In the genomic region with DNA sequence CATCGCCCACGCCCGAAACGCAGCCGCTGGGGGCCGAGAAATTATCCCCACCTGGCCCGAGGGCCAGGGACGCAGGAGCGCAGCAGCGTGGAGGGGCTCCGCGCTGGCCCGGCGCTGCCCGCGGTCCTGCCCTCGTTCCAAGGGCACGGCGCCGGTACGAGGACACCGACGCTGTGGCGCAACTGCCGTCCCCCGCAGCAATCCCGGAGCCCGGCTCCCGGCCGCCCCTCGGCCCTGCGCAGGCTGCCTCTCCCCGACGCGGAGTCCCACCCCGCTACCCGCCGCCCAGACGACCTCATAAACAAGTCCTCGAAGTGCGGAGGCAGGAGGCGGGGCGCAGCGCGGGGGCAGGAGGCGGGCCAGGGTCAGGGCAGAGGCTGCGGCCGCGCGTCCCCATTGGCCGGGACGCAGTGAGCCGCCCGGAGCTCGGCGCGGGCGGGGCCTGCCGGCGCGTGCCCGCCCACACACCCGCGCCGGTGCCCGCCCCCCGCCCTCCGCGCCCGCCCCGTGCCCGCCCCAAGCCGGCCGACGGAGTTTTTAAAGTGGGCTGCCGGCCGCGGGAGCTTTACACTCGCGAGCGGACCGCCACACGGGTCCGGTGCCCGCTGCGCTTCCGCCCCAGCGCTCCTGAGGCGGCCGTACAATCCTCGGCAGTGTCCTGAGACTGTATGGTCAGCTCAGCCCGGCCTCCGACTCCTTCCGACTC, we compare ENCODE assay signal across 8 cellular contexts. TPM values are rescaled to one million over a fixed set of nuclear protein-coding genes. Genes with fewer than 3 reads are reported as not detected.
A peak's percentile ranks its signal among the peaks of the same experiment; 100 is the strongest.
DNase-seq lines count a peak whose midpoint lies in the region; ATAC-seq and TF ChIP-seq lines count a peak whose summit lies in the region.

A gene (plus strand): TSS at position 568 of the 706 bp plus-strand sequence. CDS start 505 bp downstream, outside the sequence.

- H3K4me1 ChIP-seq in breast epithelium (no peaks in the 10 kb centered on the region), skeletal muscle satellite cell (ENCODE audit: control insufficient read depth, insufficient read depth, low read length) (peaks cover 10% of the 10 kb centered on the region)

- ATAC-seq in GM18870 (IDR thresholded peaks at IDR 0.05; ENCODE audit: unreplicated experiment) = no peak

- intact Hi-C loops in breast epithelium (cut with DNase I; ENCODE audit: low total_unique reads) = no loop called here

- TF ChIP-seq CTCF in GM10248 (IDR thresholded peaks at IDR 0.05; ENCODE audit: control extremely low read depth, extremely low read depth, low read depth, missing control alignments) (no peak), HFF-Myc (IDR thresholded peaks at IDR 0.05; ENCODE audit: low read depth, low read length, missing control alignments) (no peak), WI38 (IDR thresholded peaks at IDR 0.05; ENCODE audit: low read depth, low read length) (no peak), breast epithelium (IDR thresholded peaks at IDR 0.05) (no peak)

- peak within 1 kb of the TSS; percentile 55 for H3K4me3 ChIP-seq in HFF-Myc (replicated peaks; ENCODE audit: low read depth, low read length)
- H3K4me3 ChIP-seq in WI38 (ENCODE audit: low read depth, low read length) = peak within 1 kb of the TSS; percentile 97
- peak within 1 kb of the TSS; percentile 68 to 96 (median 74) for H3K4me3 ChIP-seq in breast epithelium
- H3K4me3 ChIP-seq in iPS-18c (ENCODE audit: insufficient read depth, low read depth, low read length) = peak within 1 kb of the TSS; percentile 60
- H3K4me3 ChIP-seq in skeletal muscle satellite cell (ENCODE audit: low read length) = peak within 1 kb of the TSS; percentile 75

- peak within 1 kb of the TSS; percentile 92 to 98 for H3K27ac ChIP-seq in breast epithelium

- peak within 1 kb of the TSS; percentile 81 for H3K9ac ChIP-seq in skeletal muscle satellite cell (ENCODE audit: low read depth, low read length)

- CTCF ChIA-PET in GM10248 (lab: Yijun Ruan, JAX) = interaction anchor here (3.0 kb wide), 1 partner anchor 234 kb away, joined by 14 read pairs; no protein-coding TSS in a partner anchor

- H3K27me3 ChIP-seq in breast epithelium = no peaks in the 10 kb centered on the region
- peaks cover 10% of the 10 kb centered on the region for H3K27me3 ChIP-seq in skeletal muscle satellite cell (ENCODE audit: control insufficient read depth, insufficient read depth, low read length)

- no peaks in the 10 kb centered on the region for H3K9me3 ChIP-seq in breast epithelium
- no peaks in the 10 kb centered on the region for H3K9me3 ChIP-seq in iPS-18c (ENCODE audit: control insufficient read depth, insufficient read depth, low read length)
- H3K9me3 ChIP-seq in skeletal muscle satellite cell (replicated peaks; ENCODE audit: low read length) = no peaks in the 10 kb centered on the region

- POLR2A ChIA-PET in GM10248 (lab: Yijun Ruan, JAX) = interaction anchor here (0.7 to 0.9 kb wide), 2 partner anchors 62 to 67 kb away, joined by 3 read pairs; no protein-coding TSS in a partner anchor

- peak within 1 kb of the TSS; percentile 84 for H3K4me2 ChIP-seq in skeletal muscle satellite cell (ENCODE audit: low read length)

- peak; percentile 34 for TF ChIP-seq POLR2A in breast epithelium (IDR thresholded peaks at IDR 0.05)

- DNase-seq in GM10248 (ENCODE audit: extremely low spot score) (peak; percentile 95), HFF-Myc (ENCODE audit: extremely low read depth, low read depth) (no peak), NCI-H1105 (lab: John Stamatoyannopoulos, UW) (peak; percentile 54), breast epithelium (ENCODE audit: low spot score in 2 of 2) (peak; percentile 90)

- H3K36me3 ChIP-seq in breast epithelium = no peaks in the 10 kb centered on the region
- H3K36me3 ChIP-seq in skeletal muscle satellite cell (ENCODE audit: insufficient read depth, low read length) = no peaks in the 10 kb centered on the region

RNA-seq across cellular contexts. Expression of the gene that starts here (rescaled TPM):
- 100 to 1,000 TPM in 2 of 3 donors, 10 to 100 TPM in 1; 92.5 to 274 (median 229) TPM for total RNA-seq in breast epithelium
- total RNA-seq in skeletal muscle satellite cell (2012; rRNA removed) = 46.3 and 63.6 TPM in 2 replicates
